Comparison of ENCODE assay signal across 15 cellular contexts in the genomic region with DNA sequence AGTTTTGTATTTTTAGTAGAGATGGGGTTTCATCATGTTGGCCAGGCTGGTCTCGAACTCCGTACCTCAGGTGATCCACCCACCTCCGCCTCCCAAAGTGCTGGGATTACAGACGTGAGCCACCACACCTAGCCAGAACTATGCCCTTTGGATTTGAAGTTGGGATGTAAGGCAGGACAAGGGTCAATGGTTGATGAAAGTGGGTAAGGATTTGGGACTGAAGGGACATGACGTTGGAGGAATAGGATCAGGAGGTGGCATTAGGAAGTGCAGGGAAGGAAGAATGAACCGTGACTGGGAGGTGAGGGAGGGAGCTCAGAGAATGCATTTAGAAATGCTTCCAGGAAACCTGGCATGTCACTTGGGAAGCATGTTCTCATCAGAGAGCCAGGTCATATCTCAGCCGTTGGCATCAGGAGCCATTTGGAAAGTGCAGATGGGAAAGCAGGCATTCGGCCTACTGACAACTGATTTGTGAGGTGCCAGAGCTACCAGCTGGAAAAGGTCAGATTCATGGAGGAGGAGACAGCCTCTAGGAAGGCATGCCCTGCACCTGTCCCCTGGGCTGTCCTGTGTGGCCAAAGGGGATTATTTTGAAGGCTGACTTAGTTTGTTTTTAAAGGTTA. TPM values are rescaled to one million over a fixed set of nuclear protein-coding genes. Genes with fewer than 3 reads are reported as not detected.
DNase-seq lines count a peak whose midpoint lies in the region; ATAC-seq, FAIRE-seq and TF ChIP-seq lines count a peak whose summit lies in the region.
"Had no signal": no experiment of that assay in that cellular context is flagged by ENCODE, and none has a peak within 500 bp of the region (broad histone marks: within the 10 kb centered on the region; RNA-seq: fewer than 3 reads in every experiment).

No MANE protein-coding gene starts in this region.

- peak overlapping the region; percentile 33 for H3K4me3 Mint-ChIP-seq in activated CD4-positive, alpha-beta memory T cell treated with anti-CD3 and anti-CD28 coated beads, Interleukin-2, amount 10 ng/mL, durations not matched to agents 7 days and 5 days
- H3K4me3 Mint-ChIP-seq in activated CD4-positive, alpha-beta memory T cell treated with anti-CD3 and anti-CD28 coated beads for 36 hours = no peak overlapping the region
- peak overlapping the region; percentile 46 to 96 (median 93) for H3K4me3 Mint-ChIP-seq in T-cell

- ATAC-seq in T-cell (replicated peaks in 1 of 4) = no peak
- no peak for ATAC-seq in HG03039 (IDR thresholded peaks at IDR 0.05; ENCODE audit: unreplicated experiment)

- intact Hi-C loops in activated CD4-positive, alpha-beta memory T cell treated with anti-CD3 and anti-CD28 coated beads for 36 hours (cut with micrococcal nuclease) = loop anchor here (5.0 to 10.0 kb wide), 4 partner anchors 87 to 1285 kb away; a partner anchor contains a TSS

- POLR2A ChIA-PET in activated CD4-positive, alpha-beta memory T cell treated with anti-CD3 and anti-CD28 coated beads, Interleukin-2, amount 10 ng/mL, durations not matched to agents 7 days and 5 days (lab: Charles Lee) = interaction anchor here (1.0 to 1.1 kb wide), 2 partner anchors 62 to 108 kb away, joined by 4 to 5 read pairs; no protein-coding TSS in a partner anchor
- POLR2A ChIA-PET in activated CD4-positive, alpha-beta memory T cell treated with anti-CD3 and anti-CD28 coated beads for 36 hours (lab: Charles Lee) = interaction anchor here (0.9 kb wide), 1 partner anchor 22 kb away, joined by 3 read pairs; no protein-coding TSS in a partner anchor
- POLR2A ChIA-PET in T-cell (lab: Charles Lee) = no interaction called here

- H3K27me3 ChIP-seq in right atrium auricular region (no peaks in the 10 kb centered on the region), skeletal muscle tissue (ENCODE audit: control insufficient read depth in 3 of 3, insufficient read depth in 3 of 3, low read length in 3 of 3) (no peaks in the 10 kb centered on the region)
- H3K27me3 ChIP-seq: upper lobe of left lung had no signal

- peak overlapping the region; percentile 92 to 97 for H3K27ac ChIP-seq in right atrium auricular region
- H3K27ac ChIP-seq in skeletal muscle tissue (ENCODE audit: low read depth, low read length) = peak overlapping the region; percentile 55

- TF ChIP-seq CTCF in right atrium auricular region (IDR thresholded peaks at IDR 0.05) = no peak

- no peak for DNase-seq in activated CD4-positive, alpha-beta memory T cell treated with anti-CD3 and anti-CD28 coated beads, Interleukin-2, amount 10 ng/mL, durations not matched to agents 7 days and 5 days
- no peak for DNase-seq in activated CD4-positive, alpha-beta memory T cell treated with anti-CD3 and anti-CD28 coated beads for 36 hours
- DNase-seq in T-cell = no peak
- no peak for DNase-seq in right atrium auricular region (ENCODE audit: low spot score)
- no peak for DNase-seq in medulla oblongata (ENCODE audit: extremely low spot score)
- no peak for DNase-seq in frontal cortex (ENCODE audit: low spot score in 2 of 2)
- DNase-seq: activated CD8-positive, alpha-beta memory T cell treated with anti-CD3 and anti-CD28 coated beads, Interleukin-2, amount 50 U/mL, for 4 hours; KBM-7; mammary epithelial cell; NCI-H2029; T-helper 9 cell; upper lobe of left lung had no signal

- peaks cover 36% of the 10 kb centered on the region for H3K4me1 Mint-ChIP-seq in activated CD4-positive, alpha-beta memory T cell treated with anti-CD3 and anti-CD28 coated beads, Interleukin-2, amount 10 ng/mL, durations not matched to agents 7 days and 5 days
- peaks cover 37% of the 10 kb centered on the region for H3K4me1 Mint-ChIP-seq in activated CD4-positive, alpha-beta memory T cell treated with anti-CD3 and anti-CD28 coated beads for 36 hours (ENCODE audit: low read depth)
- peaks cover 52 to 63% (median 53%) of the 10 kb centered on the region in 3 donors for H3K4me1 Mint-ChIP-seq in T-cell

- peaks cover 19% of the 10 kb centered on the region for H3K36me3 Mint-ChIP-seq in activated CD4-positive, alpha-beta memory T cell treated with anti-CD3 and anti-CD28 coated beads, Interleukin-2, amount 10 ng/mL, durations not matched to agents 7 days and 5 days (ENCODE audit: low read depth)
- H3K36me3 Mint-ChIP-seq in activated CD4-positive, alpha-beta memory T cell treated with anti-CD3 and anti-CD28 coated beads for 36 hours = peaks cover 9% of the 10 kb centered on the region
- H3K36me3 Mint-ChIP-seq in T-cell = peaks cover 24% of the 10 kb centered on the region

- peak overlapping the region; percentile 7 for H3K27ac Mint-ChIP-seq in activated CD4-positive, alpha-beta memory T cell treated with anti-CD3 and anti-CD28 coated beads, Interleukin-2, amount 10 ng/mL, durations not matched to agents 7 days and 5 days
- no peak overlapping the region for H3K27ac Mint-ChIP-seq in activated CD4-positive, alpha-beta memory T cell treated with anti-CD3 and anti-CD28 coated beads for 36 hours
- H3K27ac Mint-ChIP-seq in T-cell = peak overlapping the region; percentile 31 to 58

- no peak for FAIRE-seq in frontal cortex (lab: Jason Lieb, UNC)
- FAIRE-seq: endometrium had no signal

- H3K4me3 ChIP-seq in right atrium auricular region (no peak overlapping the region), skeletal muscle tissue (ENCODE audit: low read length in 3 of 3) (peak overlapping the region in 2 of 3 donors; percentile 20 to 36)
- H3K4me3 ChIP-seq: upper lobe of left lung had no signal

- peak overlapping the region in 2 of 3 donors; percentile 24 to 27 for H3K9ac ChIP-seq in skeletal muscle tissue (ENCODE audit: low read depth in 1 of 3, low read length in 3 of 3)

- H3K4me1 ChIP-seq in right atrium auricular region (peaks cover 0 to 64% of the 10 kb centered on the region in 2 donors), skeletal muscle tissue (ENCODE audit: control insufficient read depth in 3 of 3, insufficient read depth in 3 of 3, low read length in 3 of 3) (peaks cover 35 to 54% (median 40%) of the 10 kb centered on the region in 3 donors)

- CTCF ChIA-PET in activated CD4-positive, alpha-beta memory T cell treated with anti-CD3 and anti-CD28 coated beads, Interleukin-2, amount 10 ng/mL, durations not matched to agents 7 days and 5 days (lab: Charles Lee) = interaction anchor here (1.3 to 3.1 kb wide), 3 partner anchors 62 to 422 kb away, joined by 3 to 18 read pairs (median 6); no protein-coding TSS in a partner anchor
- CTCF ChIA-PET in activated CD4-positive, alpha-beta memory T cell treated with anti-CD3 and anti-CD28 coated beads for 36 hours (lab: Charles Lee) = interaction anchor here (1.9 to 2.2 kb wide), 2 partner anchors 110 to 422 kb away, joined by 6 to 13 read pairs; no protein-coding TSS in a partner anchor
- CTCF ChIA-PET in T-cell (lab: Charles Lee) = interaction anchor here in 1 of 2 donors (1.0 to 1.2 kb wide), 2 partner anchors 110 to 425 kb away, joined by 3 to 4 read pairs; no protein-coding TSS in a partner anchor

- H3K9me3 ChIP-seq in right atrium auricular region (no peaks in the 10 kb centered on the region), skeletal muscle tissue (ENCODE audit: control insufficient read depth in 3 of 3, low read length in 3 of 3) (no peaks in the 10 kb centered on the region)
- H3K9me3 ChIP-seq: upper lobe of left lung had no signal

- no peaks in the 10 kb centered on the region for H3K9me3 Mint-ChIP-seq in activated CD4-positive, alpha-beta memory T cell treated with anti-CD3 and anti-CD28 coated beads, Interleukin-2, amount 10 ng/mL, durations not matched to agents 7 days and 5 days
- H3K9me3 Mint-ChIP-seq in activated CD4-positive, alpha-beta memory T cell treated with anti-CD3 and anti-CD28 coated beads for 36 hours = no peaks in the 10 kb centered on the region
- H3K9me3 Mint-ChIP-seq in T-cell = peaks cover 0 to 6% (median 2%) of the 10 kb centered on the region in 3 donors

- H3K36me3 ChIP-seq in right atrium auricular region (no peaks in the 10 kb centered on the region), skeletal muscle tissue (ENCODE audit: control insufficient read depth in 3 of 3, insufficient read depth in 3 of 3, low read length in 3 of 3) (no peaks in the 10 kb centered on the region)
- H3K36me3 ChIP-seq: upper lobe of left lung had no signal

- no peaks in the 10 kb centered on the region for H3K27me3 Mint-ChIP-seq in activated CD4-positive, alpha-beta memory T cell treated with anti-CD3 and anti-CD28 coated beads, Interleukin-2, amount 10 ng/mL, durations not matched to agents 7 days and 5 days
- H3K27me3 Mint-ChIP-seq in activated CD4-positive, alpha-beta memory T cell treated with anti-CD3 and anti-CD28 coated beads for 36 hours = peaks cover 3% of the 10 kb centered on the region
- H3K27me3 Mint-ChIP-seq in T-cell = peaks cover 2 to 5% of the 10 kb centered on the region in 2 donors

RNA-seq across cellular contexts. Expression of a gene that starts 2.2 kb away (rescaled TPM):
- total RNA-seq in activated CD4-positive, alpha-beta memory T cell treated with anti-CD3 and anti-CD28 coated beads, Interleukin-2, amount 10 ng/mL, durations not matched to agents 7 days and 5 days = 10 to 100 TPM; 12.7 to 14.1 TPM
- 10 to 100 TPM in 1 of 2 experiments, 1 to 10 TPM in 1; 8.9 to 10.4 TPM for total RNA-seq in activated CD4-positive, alpha-beta memory T cell treated with anti-CD3 and anti-CD28 coated beads for 36 hours
- total RNA-seq in T-cell = 10 to 100 TPM; 11.2 to 19.3 (median 12.3) TPM
- 10 to 100 TPM; 56.1 to 94.8 TPM for total RNA-seq in right atrium auricular region
- total RNA-seq in skeletal muscle tissue = 18.3 TPM
- 9.8 TPM for total RNA-seq in frontal cortex

Comparison
In these comparisons a context has a peak if more than half of its experiments do, and no peak if none do; other contexts are left out.
1. H3K4me3 ChIP-seq: peak in skeletal muscle tissue (2 of 3); none in right atrium auricular region (0 of 2).
2. POLR2A ChIA-PET loops: an anchor here in activated CD4-positive, alpha-beta memory T cell treated with anti-CD3 and anti-CD28 coated beads, Interleukin-2, amount 10 ng/mL, durations not matched to agents 7 days and 5 days (1.0 to 1.1 kb wide) and activated CD4-positive, alpha-beta memory T cell treated with anti-CD3 and anti-CD28 coated beads for 36 hours (0.9 kb wide); none called in T-cell.